Comparison of ENCODE assay signal across 9 cellular contexts in the genomic region with DNA sequence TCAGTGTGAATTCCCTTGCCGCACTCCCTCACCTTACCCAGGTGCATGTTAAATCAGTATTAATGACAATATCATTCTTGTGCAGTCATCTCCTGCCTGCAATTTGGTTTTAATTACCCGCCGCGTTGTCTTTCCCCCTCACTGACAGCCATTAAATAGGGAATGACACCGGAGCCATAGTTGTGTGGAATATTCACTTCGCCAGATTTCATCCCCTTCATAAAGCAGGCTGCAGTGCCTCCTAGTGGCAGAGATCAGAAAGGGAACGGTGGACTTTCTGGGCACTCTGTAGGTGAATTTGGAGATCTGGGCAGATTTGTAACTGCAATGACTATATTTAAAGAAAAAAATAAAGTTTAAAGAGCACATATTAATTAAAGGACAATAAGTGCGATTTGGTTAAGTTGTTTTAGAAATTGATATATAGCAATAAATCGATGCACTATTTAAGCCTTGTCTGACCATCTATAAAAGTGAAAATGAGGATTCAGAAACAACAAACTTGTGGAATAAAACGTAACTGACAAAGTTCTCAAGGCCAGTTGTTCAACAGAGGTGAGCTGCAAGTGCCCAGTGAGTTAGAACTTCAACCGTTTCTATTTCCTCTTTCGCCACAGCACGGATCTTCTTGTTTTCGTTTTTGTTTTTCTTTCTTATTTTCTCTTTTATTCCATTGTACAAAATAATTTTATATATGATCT.
DNase-seq lines count a peak whose midpoint lies in the region; ATAC-seq, FAIRE-seq and TF ChIP-seq lines count a peak whose summit lies in the region.
"Had no signal": no experiment of that assay in that cellular context is flagged by ENCODE, and none has a peak within 500 bp of the region (broad histone marks: within the 10 kb centered on the region; RNA-seq: fewer than 3 reads in every experiment).

No MANE protein-coding gene starts in this region.

- H3K27ac ChIP-seq in OCI-LY1 (ENCODE audit: low read depth, low read length, poor library complexity, severe bottlenecking) (no peak overlapping the region), GM12878 (ENCODE audit: control insufficient read depth, insufficient read depth) (no peak overlapping the region)
- H3K27ac ChIP-seq: BLaER1 had no signal

- H3K9me3 ChIP-seq in OCI-LY1 (ENCODE audit: low read length), result no peaks in the 10 kb centered on the region
- H3K9me3 ChIP-seq in GM12878 (replicated peaks; ENCODE audit: control insufficient read depth, insufficient read depth, low read length), result no peaks in the 10 kb centered on the region

- RAD21 ChIA-PET in GM12878 (lab: Charles Lee; ENCODE audit: unreplicated experiment), result interaction anchor here (0.6 to 6.3 kb wide), 17 partner anchors 10 to 1147 kb away, joined by 3 to 40 read pairs (median 5); no protein-coding TSS in a partner anchor

- no peak overlapping the region for H3K4me3 ChIP-seq in OCI-LY1 (ENCODE audit: low read depth, low read length, poor library complexity, severe bottlenecking)
- H3K4me3 ChIP-seq in GM12878, result no peak overlapping the region
- H3K4me3 ChIP-seq: BLaER1 had no signal

- intact Hi-C loops in GM12878 (cut with micrococcal nuclease; ENCODE audit: unreplicated experiment), result loop anchor here (2.0 to 10.0 kb wide), 5 partner anchors 341 to 908 kb away; no protein-coding TSS in a partner anchor

- TF ChIP-seq EP300 in GM12878 (IDR thresholded peaks at IDR 0.05; ENCODE audit: borderline replicate concordance in 1 of 2, control insufficient read depth in 1 of 2, low read depth in 2 of 2, low read length in 2 of 2), result no peak

- FAIRE-seq in GM12878 (lab: Jason Lieb, UNC) (peak; percentile 7), islet of Langerhans (lab: Jason Lieb, UNC) (peak; percentile 88)

- no peak for TF ChIP-seq POLR2A in GM12878 (IDR thresholded peaks at IDR 0.05; ENCODE audit: low read depth, low read length)

- TF ChIP-seq CTCF in OCI-LY1 (IDR thresholded peaks at IDR 0.05; ENCODE audit: low read length) (peak; percentile 85), GM12878 (IDR thresholded peaks at IDR 0.05 in 2 of 3, conservative IDR thresholded peaks at IDR 0.05 in 1 of 3; ENCODE audit: control insufficient read depth in 2 of 3, extremely low read depth in 1 of 3, insufficient read depth in 1 of 3, low read depth in 3 of 3, low read length in 3 of 3) (peak; percentile 66 to 74 (median 73))

- H3K4me2 ChIP-seq in OCI-LY1 (ENCODE audit: low read length) (no peak overlapping the region), GM12878 (ENCODE audit: control insufficient read depth, insufficient read depth) (no peak overlapping the region)
- H3K4me2 ChIP-seq: BLaER1 had no signal

- SMC1A ChIA-PET in GM12878 (lab: Charles Lee; ENCODE audit: uncharacterized antibody, unreplicated experiment), result interaction anchor here (0.7 to 3.8 kb wide), 31 partner anchors 10 to 1976 kb away, joined by 3 to 31 read pairs (median 4); no protein-coding TSS in a partner anchor

- POLR2A ChIA-PET in GM12878 (lab: Charles Lee), result interaction anchor here (0.5 kb wide), 1 partner anchor 1222 kb away, joined by 3 read pairs; no protein-coding TSS in a partner anchor

- no peaks in the 10 kb centered on the region for H3K79me2 ChIP-seq in OCI-LY1 (ENCODE audit: insufficient read depth, low read length)
- H3K79me2 ChIP-seq in GM12878 (ENCODE audit: control insufficient read depth, insufficient read depth, low read length), result no peaks in the 10 kb centered on the region

- ATAC-seq in HG02852 (IDR thresholded peaks at IDR 0.05; ENCODE audit: unreplicated experiment), result peak; percentile 48
- ATAC-seq in GM12878, result peak; percentile 79
- no peak for ATAC-seq in HG03139 (IDR thresholded peaks at IDR 0.05; ENCODE audit: unreplicated experiment)

- DNase-seq in DMS 273 (lab: John Stamatoyannopoulos, UW; ENCODE audit: unreplicated experiment) (peak; percentile 47), DMS 273 treated with DMSO at 0.1 percent for 48 hours (lab: John Stamatoyannopoulos, UW) (no peak), GM12878 (ENCODE audit: low read depth, low spot score) (no peak)
- DNase-seq in stimulated activated CD4-positive, alpha-beta T cell treated with anti-CD3 and anti-CD28 coated beads, Interleukin-2, amount 100 ng/mL, for 48 hours, result peak; percentile 15 to 33

- H4K20me1 ChIP-seq in OCI-LY1 (ENCODE audit: insufficient read depth, low read length) (no peaks in the 10 kb centered on the region), GM12878 (ENCODE audit: control insufficient read depth, insufficient read depth) (no peaks in the 10 kb centered on the region)
- H4K20me1 ChIP-seq: BLaER1 had no signal

- TF ChIP-seq RAD21 in GM12878 (IDR thresholded peaks at IDR 0.05; ENCODE audit: insufficient read depth, low read depth, low read length), result peak; percentile 84

- no TSS peak for BruUV-seq in GM12878 (replicated peaks; lab: Mats Ljungman, UMichigan)

- H3K9ac ChIP-seq in OCI-LY1 (ENCODE audit: low read length) (no peak overlapping the region), GM12878 (ENCODE audit: control insufficient read depth, insufficient read depth, low read length) (no peak overlapping the region)
- H3K9ac ChIP-seq: BLaER1 had no signal

- H3K27me3 ChIP-seq in OCI-LY1 (ENCODE audit: insufficient read depth, low read length), result no peaks in the 10 kb centered on the region
- no peaks in the 10 kb centered on the region for H3K27me3 ChIP-seq in GM12878 (replicated peaks in 1 of 2; ENCODE audit: control insufficient read depth in 2 of 2, insufficient read depth in 2 of 2, low read length in 1 of 2)
- H3K27me3 ChIP-seq: BLaER1 had no signal

- CTCF ChIA-PET in GM12878 (lab: Yijun Ruan, JAX), result interaction anchor here (0.7 to 6.9 kb wide), 38 partner anchors 10 to 1976 kb away, joined by 3 to 45 read pairs (median 4); no protein-coding TSS in a partner anchor

- no peaks in the 10 kb centered on the region for H3F3A ChIP-seq in OCI-LY1 (ENCODE audit: insufficient read depth, low read length)

- H3K36me3 ChIP-seq in OCI-LY1 (ENCODE audit: insufficient read depth, low read length) (no peaks in the 10 kb centered on the region), GM12878 (ENCODE audit: control insufficient read depth in 2 of 2, insufficient read depth in 2 of 2, low read length in 1 of 2) (no peaks in the 10 kb centered on the region)
- H3K36me3 ChIP-seq: BLaER1 had no signal

- H3K4me1 ChIP-seq in OCI-LY1 (ENCODE audit: insufficient read depth, low read length, severe bottlenecking) (no peaks in the 10 kb centered on the region), GM12878 (ENCODE audit: control insufficient read depth, insufficient read depth, low read length) (no peaks in the 10 kb centered on the region)
- H3K4me1 ChIP-seq: BLaER1 had no signal

- H3K9me2 ChIP-seq in OCI-LY1 (ENCODE audit: low read depth, low read length), result no peaks in the 10 kb centered on the region

- WGBS in GM12878 (ENCODE audit: insufficient coverage, insufficient replicate concordance, low lambda C conversion rate, missing lambda C conversion rate), result 28% methylated on average over 14 of the region's 14 CpGs

- H2AFZ ChIP-seq in OCI-LY1 (ENCODE audit: low read length), result no peak overlapping the region
- no peak overlapping the region for H2AFZ ChIP-seq in GM12878 (ENCODE audit: control insufficient read depth, low read depth, low read length)

- in situ Hi-C loops in GM12878 (cut with MboI), result loop anchor here (10.0 kb wide), 3 partner anchors 881 to 1971 kb away; no protein-coding TSS in a partner anchor

TF ChIP-seq in GM12878, 131 proteins besides CTCF, POLR2A, EP300 and RAD21 (continues in another document):
- TF ChIP-seq BCLAF1 (IDR thresholded peaks at IDR 0.05), result no peak
- no peak for TF ChIP-seq ZNF24 (IDR thresholded peaks at IDR 0.05)
- peak; percentile 55 for TF ChIP-seq IKZF1 (conservative IDR thresholded peaks at IDR 0.05)
- no peak for TF ChIP-seq RCOR1 (conservative IDR thresholded peaks at IDR 0.05; ENCODE audit: low read depth, low read length)
- TF ChIP-seq SMARCA5 (IDR thresholded peaks at IDR 0.05), result 0 out of 2 replicates have a peak, but pooled peaks have one; percentile 54
- no peak for TF ChIP-seq WRNIP1 (IDR thresholded peaks at IDR 0.05; ENCODE audit: borderline replicate concordance, low read depth, low read length)
- TF ChIP-seq YY1 (IDR thresholded peaks at IDR 0.05; ENCODE audit: low read depth, low read length), result peak; percentile 46; the same call in 1 of the 2 replicates
- TF ChIP-seq KLF5 (IDR thresholded peaks at IDR 0.05; ENCODE audit: partially characterized antibody), result no peak
- no peak for TF ChIP-seq E2F4 (IDR thresholded peaks at IDR 0.05; ENCODE audit: low read depth, low read length)

Comparison
In these comparisons a context has a peak if more than half of its experiments do, and no peak if none do; other contexts are left out.
1. DNase-seq: peak in DMS 273 (single experiment) and stimulated activated CD4-positive, alpha-beta T cell treated with anti-CD3 and anti-CD28 coated beads, Interleukin-2, amount 100 ng/mL, for 48 hours (2 of 2); none in DMS 273 treated with DMSO at 0.1 percent for 48 hours (single experiment) and GM12878 (single experiment).